In genomic region chr1:8880068-8880676, GRCh38 we compare ENCODE assay signal across 1 cellular context.
TF ChIP-seq lines count a peak whose summit lies in the region.

No MANE protein-coding gene starts in this region.

TF ChIP-seq in K562, 482 proteins besides CTCF, POLR2A, EP300 and RAD21 (continued from another document and continues in another):
- peak; percentile 32 to 55; a peak in 3 of 4 replicates for TF ChIP-seq FOXK2 (conservative IDR thresholded peaks at IDR 0.05 in 1 of 2, IDR thresholded peaks at IDR 0.05 in 1 of 2; ENCODE audit: low read depth in 2 of 2)
- TF ChIP-seq ZNF263 (CRISPR knock-in tag; IDR thresholded peaks at IDR 0.05; ENCODE audit: borderline replicate concordance): no peak
- no peak for TF ChIP-seq SPI1 (IDR thresholded peaks at IDR 0.05; ENCODE audit: borderline replicate concordance, low read depth, low read length)
- TF ChIP-seq NR2C2 (CRISPR knock-in tag; IDR thresholded peaks at IDR 0.05): no peak
- no peak for TF ChIP-seq NR2C2 (tag; IDR thresholded peaks at IDR 0.05)
- TF ChIP-seq MAZ (CRISPR knock-in tag; conservative IDR thresholded peaks at IDR 0.05 in 1 of 2, IDR thresholded peaks at IDR 0.05 in 1 of 2): 0 out of 4 replicates have a peak, but pooled peaks of 1 of the 2 experiments have one; percentile 14
- TF ChIP-seq POLR2AphosphoS2 (IDR thresholded peaks at IDR 0.05; ENCODE audit: low read length): no peak
- TF ChIP-seq PKNOX1 (IDR thresholded peaks at IDR 0.05): no peak
- peak; percentile 82 for TF ChIP-seq CBFA2T3 (IDR thresholded peaks at IDR 0.05)
- TF ChIP-seq GTF2B (IDR thresholded peaks at IDR 0.05; ENCODE audit: extremely low read depth, insufficient read length): no peak
- 0 out of 2 replicates have a peak, but pooled peaks have one; percentile 7 for TF ChIP-seq TOE1 (IDR thresholded peaks at IDR 0.05; ENCODE audit: borderline replicate concordance)
- no peak for TF ChIP-seq TOE1 (CRISPR knock-in tag; IDR thresholded peaks at IDR 0.05; ENCODE audit: borderline replicate concordance, low read depth)
- no peak for TF ChIP-seq PTTG1 (tag; IDR thresholded peaks at IDR 0.05; ENCODE audit: low read depth)
- TF ChIP-seq DLX4 (CRISPR knock-in tag; IDR thresholded peaks at IDR 0.05): no peak
- peak; percentile 97 for TF ChIP-seq ZNF316 (IDR thresholded peaks at IDR 0.05)
- no peak for TF ChIP-seq SREBF2 (CRISPR knock-in tag; IDR thresholded peaks at IDR 0.05)
- no peak for TF ChIP-seq FOXO4 (CRISPR knock-in tag; IDR thresholded peaks at IDR 0.05)
- TF ChIP-seq JUN (IDR thresholded peaks at IDR 0.05; ENCODE audit: borderline replicate concordance, low read depth, low read length): peak; percentile 80; the same call in 1 of the 2 replicates
- no peak for TF ChIP-seq JUN (CRISPR knock-in tag; IDR thresholded peaks at IDR 0.05; ENCODE audit: borderline replicate concordance)
- no peak for TF ChIP-seq RERE (CRISPR knock-in tag; IDR thresholded peaks at IDR 0.05; ENCODE audit: borderline replicate concordance)
- peak; percentile 95 for TF ChIP-seq C11orf30 (IDR thresholded peaks at IDR 0.05; ENCODE audit: low read depth)
- TF ChIP-seq NRF1 (conservative IDR thresholded peaks at IDR 0.05 in 1 of 2, IDR thresholded peaks at IDR 0.05 in 1 of 2): no peak
- no peak for TF ChIP-seq SETDB1 (IDR thresholded peaks at IDR 0.05; ENCODE audit: low read length)
- no peak for TF ChIP-seq POLR2B (IDR thresholded peaks at IDR 0.05; ENCODE audit: low read depth, partially characterized antibody)
- TF ChIP-seq ZNF431 (CRISPR knock-in tag; IDR thresholded peaks at IDR 0.05): no peak
- TF ChIP-seq RBM17 (IDR thresholded peaks at IDR 0.05; ENCODE audit: borderline replicate concordance, low read depth, low read length): no peak
- TF ChIP-seq STAT6 (CRISPR knock-in tag; IDR thresholded peaks at IDR 0.05): no peak
- no peak for TF ChIP-seq HDAC3 (IDR thresholded peaks at IDR 0.05; ENCODE audit: borderline replicate concordance, partially characterized antibody)
- TF ChIP-seq RBM25 (IDR thresholded peaks at IDR 0.05; ENCODE audit: low read depth, low read length, severe bottlenecking): no peak
- no peak for TF ChIP-seq TAF1 (IDR thresholded peaks at IDR 0.05; ENCODE audit: control insufficient read depth, extremely low read depth, insufficient read depth, low read length, severe bottlenecking)
- TF ChIP-seq ETS1 (conservative IDR thresholded peaks at IDR 0.05; ENCODE audit: control insufficient read depth, low read depth, low read length): no peak
- TF ChIP-seq ZFP30 (CRISPR knock-in tag; IDR thresholded peaks at IDR 0.05; ENCODE audit: borderline replicate concordance): no peak
- TF ChIP-seq ZNF707 (CRISPR knock-in tag; conservative IDR thresholded peaks at IDR 0.05): no peak
- TF ChIP-seq CXXC5 (CRISPR knock-in tag; IDR thresholded peaks at IDR 0.05): peak; percentile 27; the same call in 1 of the 2 replicates
- no peak for TF ChIP-seq CBX1 (IDR thresholded peaks at IDR 0.05; ENCODE audit: low read depth)
- TF ChIP-seq ZNF280A (IDR thresholded peaks at IDR 0.05; ENCODE audit: low read depth, partially characterized antibody): no peak
- TF ChIP-seq ARID3B (CRISPR knock-in tag; IDR thresholded peaks at IDR 0.05; ENCODE audit: borderline replicate concordance): no peak
- TF ChIP-seq MEF2A (IDR thresholded peaks at IDR 0.05; ENCODE audit: control insufficient read depth, low read depth, low read length): no peak
- TF ChIP-seq ZNF41 (CRISPR knock-in tag; conservative IDR thresholded peaks at IDR 0.05): no peak
- no peak for TF ChIP-seq PRPF4 (IDR thresholded peaks at IDR 0.05; ENCODE audit: insufficient read depth, low read depth, low read length, poor library complexity, severe bottlenecking)
- no peak for TF ChIP-seq ETS2 (tag; IDR thresholded peaks at IDR 0.05; ENCODE audit: borderline replicate concordance, poor library complexity, severe bottlenecking)
- TF ChIP-seq IFI16 (CRISPR knock-in tag; IDR thresholded peaks at IDR 0.05): no peak
- no peak for TF ChIP-seq ZNF717 (CRISPR knock-in tag; IDR thresholded peaks at IDR 0.05)
- peak; percentile 64; the same call in 1 of the 2 replicates for TF ChIP-seq LEF1 (IDR thresholded peaks at IDR 0.05)
- no peak for TF ChIP-seq EP400 (IDR thresholded peaks at IDR 0.05)
- peak; percentile 38; the same call in 1 of the 2 replicates for TF ChIP-seq ZNF512 (tag; IDR thresholded peaks at IDR 0.05)
- TF ChIP-seq ZNF830 (CRISPR knock-in tag; IDR thresholded peaks at IDR 0.05): no peak
- TF ChIP-seq ZNF507 (tag; conservative IDR thresholded peaks at IDR 0.05): no peak
- TF ChIP-seq ZKSCAN8 (CRISPR knock-in tag; IDR thresholded peaks at IDR 0.05): no peak
- no peak for TF ChIP-seq NFXL1 (CRISPR knock-in tag; IDR thresholded peaks at IDR 0.05)
